In genomic region chrY:19570999-19571398, GRCh38 we compare ENCODE assay signal across 12 cellular contexts.
DNase-seq lines count a peak whose midpoint lies in the region; ATAC-seq and TF ChIP-seq lines count a peak whose summit lies in the region.
"Had no signal": no experiment of that assay in that cellular context is flagged by ENCODE, and none has a peak within 500 bp of the region (broad histone marks: within the 10 kb centered on the region; RNA-seq: fewer than 3 reads in every experiment).

No MANE protein-coding gene starts in this region.

- in situ Hi-C loops in GM13976 (cut with MboI; ENCODE audit: low sequenced_read_pairs, unreplicated experiment): no loop called here

- peak overlapping the region; percentile 98 for H3K27ac Mint-ChIP-seq in central memory CD8-positive, alpha-beta T cell (ENCODE audit: low read depth)

- H3K9me3 Mint-ChIP-seq in central memory CD8-positive, alpha-beta T cell: no peaks in the 10 kb centered on the region
- H3K9me3 Mint-ChIP-seq: activated naive CD4-positive, alpha-beta T cell treated with anti-CD3 and anti-CD28 coated beads, Interleukin-2, amount 10 ng/mL, durations not matched to agents 7 days and 5 days; neural crest cell had no signal

- H3K4me3 Mint-ChIP-seq in central memory CD8-positive, alpha-beta T cell: peak overlapping the region; percentile 90
- H3K4me3 Mint-ChIP-seq: neural crest cell had no signal

- peaks cover 78% of the 10 kb centered on the region for H3K4me1 Mint-ChIP-seq in central memory CD8-positive, alpha-beta T cell
- H3K4me1 Mint-ChIP-seq: neural crest cell had no signal

- peak; percentile 43 for ATAC-seq in GM21390 (IDR thresholded peaks at IDR 0.05; ENCODE audit: unreplicated experiment)
- ATAC-seq in HG03442 (IDR thresholded peaks at IDR 0.05; ENCODE audit: unreplicated experiment): peak; percentile 61
- no peak for ATAC-seq in central memory CD8-positive, alpha-beta T cell (replicated peaks; ENCODE audit: extremely low read depth, poor library complexity, severe bottlenecking)
- no peak for ATAC-seq in HG02840 (IDR thresholded peaks at IDR 0.05; ENCODE audit: low FRiP score, unreplicated experiment)
- ATAC-seq in HG03342 (IDR thresholded peaks at IDR 0.05; ENCODE audit: unreplicated experiment): no peak
- ATAC-seq in HG03378 (IDR thresholded peaks at IDR 0.05; ENCODE audit: unreplicated experiment): no peak

- no peak for TF ChIP-seq CTCF in GM13976 (IDR thresholded peaks at IDR 0.05; ENCODE audit: borderline replicate concordance, control extremely low read depth, extremely low read depth, insufficient read depth, missing control alignments)

- DNase-seq in GM13976 (ENCODE audit: low spot score) (peak; percentile 10), MV-4-11 (lab: John Stamatoyannopoulos, UW) (no peak)
- DNase-seq in central memory CD8-positive, alpha-beta T cell (ENCODE audit: low spot score in 2 of 2): no peak
- DNase-seq: activated naive CD4-positive, alpha-beta T cell treated with anti-CD3 and anti-CD28 coated beads, Interleukin-2, amount 10 ng/mL, durations not matched to agents 7 days and 5 days; colonic mucosa; WERI-Rb-1 had no signal

- H3K27me3 Mint-ChIP-seq in central memory CD8-positive, alpha-beta T cell: no peaks in the 10 kb centered on the region
- H3K27me3 Mint-ChIP-seq: activated naive CD4-positive, alpha-beta T cell treated with anti-CD3 and anti-CD28 coated beads, Interleukin-2, amount 10 ng/mL, durations not matched to agents 7 days and 5 days had no signal

- H3K36me3 Mint-ChIP-seq in central memory CD8-positive, alpha-beta T cell (ENCODE audit: insufficient read depth): peaks cover 30% of the 10 kb centered on the region

Comparison
In these comparisons a context has a peak if more than half of its experiments do, and no peak if none do; other contexts are left out.
1. ATAC-seq: peak in GM21390 (single experiment) and HG03442 (single experiment); none in central memory CD8-positive, alpha-beta T cell (single experiment), HG02840 (single experiment), HG03342 (single experiment) and HG03378 (single experiment).